8 cellular contexts compared by ENCODE assay signal in the genomic region with DNA sequence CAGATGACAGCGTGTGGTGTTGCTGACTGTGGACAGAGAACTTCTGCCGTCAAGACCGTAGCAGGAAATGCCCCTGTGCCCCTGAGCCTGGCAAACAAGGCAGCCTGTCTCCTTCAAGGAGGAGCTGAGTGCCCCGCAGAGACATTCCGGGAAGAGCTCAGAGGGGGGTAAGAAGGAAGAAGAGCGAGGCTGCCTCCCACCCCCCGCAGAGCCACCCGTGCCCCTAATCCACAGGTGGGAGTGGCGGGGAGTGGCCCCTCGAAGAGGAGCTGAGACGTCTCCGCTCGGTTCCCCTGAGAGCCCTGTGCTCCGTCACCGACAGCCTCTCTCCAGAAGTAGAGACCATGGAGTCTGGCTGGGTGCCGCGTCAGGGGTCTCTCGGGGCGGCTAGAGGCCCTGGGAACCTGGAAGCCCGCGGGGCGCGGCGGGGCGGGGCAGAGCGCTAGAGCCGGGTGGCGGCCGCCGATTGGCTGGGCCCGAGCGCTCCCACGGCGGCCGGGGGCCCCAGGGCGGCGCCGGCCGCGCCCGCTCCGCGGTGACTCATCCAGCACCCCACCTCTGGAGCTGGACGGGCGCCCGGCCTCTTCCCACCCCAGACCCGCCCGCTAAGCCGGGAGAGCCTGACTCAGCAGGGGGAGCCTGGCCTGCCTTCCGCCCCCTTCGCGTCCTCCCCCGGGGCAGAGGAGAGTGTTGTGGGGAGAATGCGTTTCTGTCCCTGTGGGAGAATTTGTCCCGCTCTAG. TPM values are rescaled to one million over a fixed set of nuclear protein-coding genes. Genes with fewer than 3 reads are reported as not detected.
DNase-seq lines count a peak whose midpoint lies in the region; ATAC-seq, FAIRE-seq and TF ChIP-seq lines count a peak whose summit lies in the region.

No MANE protein-coding gene starts in this region.

- H2BK20ac ChIP-seq in IMR-90 (ENCODE audit: low read depth, low read length) = peak overlapping the region; percentile 94

- H2BK5ac ChIP-seq in IMR-90 (ENCODE audit: low read depth, low read length, poor library complexity, severe bottlenecking) = peak overlapping the region; percentile 68

- no peaks in the 10 kb centered on the region for H3K79me1 ChIP-seq in IMR-90 (ENCODE audit: low read depth in 1 of 2, low read length in 2 of 2)

- 17% methylated on average over 4 of the region's 55 CpGs; no CpG with 5 or more reads in 1 of the 2 experiments for WGBS in IMR-90 (ENCODE audit: extremely low coverage in 2 of 2, insufficient read length in 1 of 2), 2 experiments
- 0 to 1% (median 0%) methylated on average over 36 to 55 of the region's 55 CpGs for WGBS in small intestine, 3 donors

- TF ChIP-seq POLR2A in IMR-90 (IDR thresholded peaks at IDR 0.05; ENCODE audit: low read depth, low read length) = no peak

- H4K91ac ChIP-seq in IMR-90 (ENCODE audit: insufficient read depth, low read depth, low read length) = peak overlapping the region; percentile 91

- H3K14ac ChIP-seq in IMR-90 (replicated peaks; ENCODE audit: low read depth, low read length) = peak overlapping the region; percentile 41

- H3K9me3 ChIP-seq in IMR-90 (ENCODE audit: control insufficient read depth, insufficient read depth, low read length) = no peaks in the 10 kb centered on the region
- H3K9me3 ChIP-seq in iPS-18c (ENCODE audit: control insufficient read depth, insufficient read depth, low read length) = no peaks in the 10 kb centered on the region
- H3K9me3 ChIP-seq in small intestine (ENCODE audit: control insufficient read depth, low read depth) = no peaks in the 10 kb centered on the region

- H3K27ac ChIP-seq in IMR-90 (ENCODE audit: insufficient read depth, low read length) = peak overlapping the region; percentile 58
- H3K27ac ChIP-seq in brain microvascular endothelial cell = peak overlapping the region; percentile 96
- H3K27ac ChIP-seq in small intestine (ENCODE audit: low read depth in 1 of 2, low read length in 1 of 2) = peak overlapping the region; percentile 90 to 97

- peak overlapping the region; percentile 91 for H2AFZ ChIP-seq in IMR-90 (replicated peaks; ENCODE audit: low read length, poor library complexity)

- POLR2A ChIA-PET in IMR-90 (lab: Charles Lee; ENCODE audit: unreplicated experiment) = no interaction called here

- H3K9ac ChIP-seq in IMR-90 (ENCODE audit: low read depth, low read length) = peak overlapping the region; percentile 74

- H4K20me1 ChIP-seq in IMR-90 (ENCODE audit: insufficient read depth, low read length) = no peaks in the 10 kb centered on the region

- H2AK5ac ChIP-seq in IMR-90 (ENCODE audit: low read depth, low read length) = peak overlapping the region; percentile 87

- H3K56ac ChIP-seq in IMR-90 (ENCODE audit: extremely low read depth, insufficient read depth, low read length) = peak overlapping the region; percentile 74; the same call in 1 of the 2 replicates

- no peak for FAIRE-seq in small intestine (lab: Jason Lieb, UNC)

- peak; percentile 32 for DNase-seq in DMS79 (lab: John Stamatoyannopoulos, UW)
- peak; percentile 89 for DNase-seq in IMR-90
- peak; percentile 41 for DNase-seq in T-helper 22 cell (ENCODE audit: low read depth)
- peak; percentile 89 for DNase-seq in brain microvascular endothelial cell
- peak; percentile 92 for DNase-seq in small intestine
- DNase-seq in inferior parietal cortex (ENCODE audit: extremely low spot score) = no peak

- dilution Hi-C loops in IMR-90 (cut with HindIII; ENCODE audit: low sequenced_read_pairs, unreplicated experiment) = no loop called here

- peaks cover 23% of the 10 kb centered on the region for H3K9me1 ChIP-seq in IMR-90 (ENCODE audit: insufficient read depth, low read length)

- peak overlapping the region; percentile 81; the same call in 2 of the 3 replicates for H2BK15ac ChIP-seq in IMR-90 (ENCODE audit: low read depth, low read length)

- H4K5ac ChIP-seq in IMR-90 (ENCODE audit: low read depth, low read length) = peak overlapping the region; percentile 79

- peaks cover 26% of the 10 kb centered on the region for H3K4me1 ChIP-seq in IMR-90 (ENCODE audit: control insufficient read depth, insufficient read depth, low read length)
- peaks cover 6 to 16% of the 10 kb centered on the region in 2 donors for H3K4me1 ChIP-seq in small intestine (ENCODE audit: control insufficient read depth in 2 of 2, insufficient read depth in 1 of 2, low read depth in 1 of 2, low read length in 1 of 2)

- H3K27me3 ChIP-seq in IMR-90 (ENCODE audit: control insufficient read depth, insufficient read depth, low read length) = no peaks in the 10 kb centered on the region
- no peaks in the 10 kb centered on the region for H3K27me3 ChIP-seq in brain microvascular endothelial cell (replicated peaks)
- H3K27me3 ChIP-seq in small intestine (ENCODE audit: control insufficient read depth in 2 of 2, insufficient read depth in 2 of 2, low read length in 2 of 2) = no peaks in the 10 kb centered on the region

- ATAC-seq in IMR-90 (ENCODE audit: low read depth) (peak; percentile 76), HG02981 (IDR thresholded peaks at IDR 0.05; ENCODE audit: unreplicated experiment) (no peak)

- H3K4me3 ChIP-seq in IMR-90 (ENCODE audit: insufficient read depth, low read depth, low read length) (peak overlapping the region; percentile 34), brain microvascular endothelial cell (ENCODE audit: low read depth, low read length) (peak overlapping the region; percentile 47), iPS-18c (ENCODE audit: insufficient read depth, low read depth, low read length) (peak overlapping the region; percentile 53), small intestine (ENCODE audit: low read depth in 1 of 2, low read length in 2 of 2) (peak overlapping the region in 1 of 2 donors; percentile 51)

- BruUV-seq in IMR-90 (replicated peaks; lab: Mats Ljungman, UMichigan) = no TSS peak

- intact Hi-C loops in IMR-90 (cut with micrococcal nuclease) = loop anchor here (5.0 to 10.0 kb wide), 3 partner anchors 482 to 659 kb away; no protein-coding TSS in a partner anchor

- peak overlapping the region; percentile 90 for H2BK120ac ChIP-seq in IMR-90 (ENCODE audit: low read depth, low read length)

- peak overlapping the region; percentile 76 for H3K18ac ChIP-seq in IMR-90 (ENCODE audit: low read depth, low read length)

- peak overlapping the region; percentile 78 for H3K4me2 ChIP-seq in IMR-90 (ENCODE audit: low read depth, low read length)

- peak overlapping the region; percentile 83 to 85 for H4K8ac ChIP-seq in IMR-90 (ENCODE audit: low read depth in 2 of 2, low read length in 2 of 2)

- no peaks in the 10 kb centered on the region for H3K36me3 ChIP-seq in IMR-90 (ENCODE audit: control insufficient read depth, insufficient read depth, low read length)
- H3K36me3 ChIP-seq in brain microvascular endothelial cell (replicated peaks) = no peaks in the 10 kb centered on the region
- H3K36me3 ChIP-seq in small intestine (ENCODE audit: control insufficient read depth in 2 of 2, insufficient read depth in 2 of 2, low read length in 2 of 2) = no peaks in the 10 kb centered on the region

- TF ChIP-seq CTCF in IMR-90 (conservative IDR thresholded peaks at IDR 0.05; ENCODE audit: low read depth, low read length) = no peak
- no peak for TF ChIP-seq CTCF in brain microvascular endothelial cell (IDR thresholded peaks at IDR 0.05; ENCODE audit: low read depth, low read length, missing control alignments)

- no peak for TF ChIP-seq RAD21 in IMR-90 (IDR thresholded peaks at IDR 0.05; ENCODE audit: low read length)

- H3K23ac ChIP-seq in IMR-90 (ENCODE audit: low read depth, low read length) = peak overlapping the region; percentile 95

- CTCF ChIA-PET in IMR-90 (lab: Yijun Ruan, JAX) = interaction anchor here (0.6 to 1.5 kb wide), 4 partner anchors 9 to 752 kb away, joined by 3 to 7 read pairs (median 4); no protein-coding TSS in a partner anchor

- in situ Hi-C loops in IMR-90 (cut with MboI; ENCODE audit: low sequenced_read_pairs) (no loop called here), brain microvascular endothelial cell (cut with HindIII; ENCODE audit: low pct_ligation_motif_present, low sequenced_read_pairs) (loop anchor here (25.0 kb wide), 2 partner anchors 237 to 487 kb away; a partner anchor contains a TSS)

- H3K4ac ChIP-seq in IMR-90 (ENCODE audit: low read depth, low read length) = peak overlapping the region; percentile 84

- H2AK9ac ChIP-seq in IMR-90 (replicated peaks; ENCODE audit: low read depth, low read length, poor library complexity) = peak overlapping the region; percentile 89

TF ChIP-seq in IMR-90, 13 proteins besides CTCF, POLR2A, EP300 and RAD21 (continues in another document):
- TF ChIP-seq, protein P1, sequence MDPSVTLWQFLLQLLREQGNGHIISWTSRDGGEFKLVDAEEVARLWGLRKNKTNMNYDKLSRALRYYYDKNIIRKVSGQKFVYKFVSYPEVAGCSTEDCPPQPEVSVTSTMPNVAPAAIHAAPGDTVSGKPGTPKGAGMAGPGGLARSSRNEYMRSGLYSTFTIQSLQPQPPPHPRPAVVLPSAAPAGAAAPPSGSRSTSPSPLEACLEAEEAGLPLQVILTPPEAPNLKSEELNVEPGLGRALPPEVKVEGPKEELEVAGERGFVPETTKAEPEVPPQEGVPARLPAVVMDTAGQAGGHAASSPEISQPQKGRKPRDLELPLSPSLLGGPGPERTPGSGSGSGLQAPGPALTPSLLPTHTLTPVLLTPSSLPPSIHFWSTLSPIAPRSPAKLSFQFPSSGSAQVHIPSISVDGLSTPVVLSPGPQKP (IDR thresholded peaks at IDR 0.05; ENCODE audit: borderline replicate concordance, low read depth, low read length) = no peak

RNA-seq across cellular contexts. Expression of a gene that starts 25.2 kb away (rescaled TPM):
- not detected in 2 replicates for total RNA-seq in IMR-90 (2012; rRNA removed)
- polyA plus RNA-seq in IMR-90 (2012; rRNA removed) = not detected in 2 replicates
- not detected in 2 replicates for polyA plus RNA-seq in IMR-90 (2012; cell fraction: cytosol; rRNA removed)
- polyA plus RNA-seq in IMR-90 (2012; cell fraction: nucleus; rRNA removed; ENCODE audit: low replicate concordance) = not detected in 2 replicates
- 1 to 10 TPM in 1 of 3 donors, under 1 TPM in 2; 0.30 to 1.8 (median 0.54) TPM for polyA plus RNA-seq in small intestine

RNA-seq across cellular contexts. Expression of a gene that starts 30.9 kb away (rescaled TPM):
- total RNA-seq in IMR-90 (2012; rRNA removed) = 10.9 and 14.2 TPM in 2 replicates
- polyA plus RNA-seq in IMR-90 (2012; rRNA removed) = 38.6 and 39.3 TPM in 2 replicates
- 30.9 and 49.3 TPM in 2 replicates for polyA plus RNA-seq in IMR-90 (2012; cell fraction: cytosol; rRNA removed)
- 26.9 and 31.3 TPM in 2 replicates for polyA plus RNA-seq in IMR-90 (2012; cell fraction: nucleus; rRNA removed; ENCODE audit: low replicate concordance)
- polyA plus RNA-seq in small intestine = 1,000 to 10,000 TPM; 2,417 to 3,002 (median 2,429) TPM

RNA-seq across cellular contexts. Expression of a gene that starts 39.9 kb away (rescaled TPM):
- under 0.01 TPM in 1 of 2 replicates, not detected in the other for total RNA-seq in IMR-90 (2012; rRNA removed)
- polyA plus RNA-seq in IMR-90 (2012; rRNA removed) (0.09 and 0.24 TPM in 2 replicates), small intestine (under 1 TPM in 1 of 3 donors, not detected in 2; 0.31 TPM)
- 0.08 TPM in 1 of 2 replicates, not detected in the other for polyA plus RNA-seq in IMR-90 (2012; cell fraction: cytosol; rRNA removed)
- 1.1 and 1.3 TPM in 2 replicates for polyA plus RNA-seq in IMR-90 (2012; cell fraction: nucleus; rRNA removed; ENCODE audit: low replicate concordance)

Comparison
In these comparisons a context has a peak if more than half of its experiments do, and no peak if none do; other contexts are left out.
1. RNA of a gene that starts 30.9 kb away (polyA plus RNA-seq): 2,417 to 3,002 TPM in small intestine; 26.9 to 49.3 TPM in IMR-90; every median in the first group is over 10 times any median in the second.
2. Peak in every context shown above with its lines, with median percentiles within 50 percentile points of each other: H3K27ac ChIP-seq.